9 cellular contexts compared by ENCODE assay signal in the genomic region with DNA sequence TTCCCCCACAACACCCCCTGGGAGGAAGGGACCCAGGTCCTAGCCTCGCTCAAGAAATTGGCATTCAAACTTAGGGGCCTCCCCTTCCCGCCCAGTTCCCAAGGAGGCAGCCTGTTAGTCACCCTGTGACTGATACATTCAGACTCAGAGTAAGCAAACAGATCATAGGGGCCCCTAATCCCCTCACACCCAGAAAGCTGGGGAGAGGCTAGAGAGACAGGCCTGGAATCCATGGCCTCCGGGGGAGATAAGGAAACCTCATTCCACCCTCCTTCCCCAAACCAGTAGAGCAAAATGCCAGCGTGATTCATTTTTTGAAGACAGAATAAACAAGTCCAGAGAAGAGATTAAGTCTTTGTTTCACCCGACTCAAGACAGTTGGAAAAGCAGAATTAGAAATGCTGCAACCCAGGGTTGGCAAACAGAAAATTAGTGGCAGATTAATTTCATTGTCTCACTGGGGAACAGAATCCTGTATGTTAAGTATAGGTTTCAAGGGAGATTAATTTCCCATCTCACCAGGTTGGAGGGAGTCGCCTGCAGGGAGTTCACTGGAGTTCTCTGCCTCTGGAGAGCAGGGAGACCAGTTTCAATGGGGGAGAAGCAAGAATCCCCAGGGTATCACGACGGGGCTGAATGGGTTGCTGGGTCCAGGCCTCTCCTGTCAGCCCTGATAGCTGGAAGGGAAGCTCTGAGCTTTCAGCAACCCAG.
A peak's percentile ranks its signal among the peaks of the same experiment; 100 is the strongest.
DNase-seq lines count a peak whose midpoint lies in the region; ATAC-seq, FAIRE-seq and TF ChIP-seq lines count a peak whose summit lies in the region.
"Had no signal": no experiment of that assay in that cellular context is flagged by ENCODE, and none has a peak within 500 bp of the region (broad histone marks: within the 10 kb centered on the region; RNA-seq: fewer than 3 reads in every experiment).

No MANE protein-coding gene starts in this region.

- no peak overlapping the region for H3K27ac Mint-ChIP-seq in activated T-helper 2 cell treated with anti-CD3 and anti-CD28 coated beads, Interferon-gamma antibody, Interleukin-2, Interleukin-4, amounts not matched to agents 10 μg/mL and 5 μg/mL and 100 μg/mL, durations not matched to agents 14 hours and 24 hours and 36 hours

- H3K27me3 Mint-ChIP-seq in activated T-helper 2 cell treated with anti-CD3 and anti-CD28 coated beads, Interferon-gamma antibody, Interleukin-2, Interleukin-4, amounts not matched to agents 10 μg/mL and 5 μg/mL and 100 μg/mL, durations not matched to agents 14 hours and 24 hours and 36 hours (ENCODE audit: low read depth) = peaks cover 47% of the 10 kb centered on the region

- no peaks in the 10 kb centered on the region for H3K36me3 Mint-ChIP-seq in activated T-helper 2 cell treated with anti-CD3 and anti-CD28 coated beads, Interferon-gamma antibody, Interleukin-2, Interleukin-4, amounts not matched to agents 10 μg/mL and 5 μg/mL and 100 μg/mL, durations not matched to agents 14 hours and 24 hours and 36 hours (ENCODE audit: low read depth)

- DNase-seq in stimulated activated CD4-positive, alpha-beta T cell treated with anti-CD3 and anti-CD28 coated beads, Interleukin-1b, Interleukin-23, amount 100 ng/mL, for 48 hours = peak; percentile 68
- DNase-seq in stimulated activated CD4-positive, alpha-beta T cell treated with anti-CD3 and anti-CD28 coated beads, Interleukin-12 subunit alpha, Interleukin-12 subunit beta, amount 100 ng/mL, for 4 hours = no peak
- DNase-seq in SJSA1 (ENCODE audit: low read depth in 1 of 2, low spot score in 2 of 2) (peak; percentile 95 to 96), fibroblast of pulmonary artery (ENCODE audit: low read depth) (peak; percentile 83), urothelium cell line (ENCODE audit: low spot score) (peak; percentile 84)
- no peak for DNase-seq in effector CD4-positive, alpha-beta T cell
- DNase-seq in activated T-helper 2 cell treated with anti-CD3 and anti-CD28 coated beads, Interferon-gamma antibody, Interleukin-2, Interleukin-4, amounts not matched to agents 10 μg/mL and 5 μg/mL and 100 μg/mL, durations not matched to agents 14 hours and 24 hours and 36 hours (ENCODE audit: low spot score) = no peak

- no peak for ATAC-seq in GM18861 (IDR thresholded peaks at IDR 0.05; ENCODE audit: unreplicated experiment)

- no peak overlapping the region for H3K4me3 ChIP-seq in SJSA1
- no peak overlapping the region for H3K4me3 ChIP-seq in fibroblast of pulmonary artery (replicated peaks; ENCODE audit: low read depth, low read length)
- H3K4me3 ChIP-seq: SK-N-MC had no signal

- H3K36me3 ChIP-seq in SJSA1 = no peaks in the 10 kb centered on the region

- peaks cover 56% of the 10 kb centered on the region for H3K4me1 ChIP-seq in SJSA1 (replicated peaks)

- H3K4me1 Mint-ChIP-seq in activated T-helper 2 cell treated with anti-CD3 and anti-CD28 coated beads, Interferon-gamma antibody, Interleukin-2, Interleukin-4, amounts not matched to agents 10 μg/mL and 5 μg/mL and 100 μg/mL, durations not matched to agents 14 hours and 24 hours and 36 hours (ENCODE audit: low read depth) = peaks cover 59% of the 10 kb centered on the region

- no peak overlapping the region for H3K4me3 Mint-ChIP-seq in activated T-helper 2 cell treated with anti-CD3 and anti-CD28 coated beads, Interferon-gamma antibody, Interleukin-2, Interleukin-4, amounts not matched to agents 10 μg/mL and 5 μg/mL and 100 μg/mL, durations not matched to agents 14 hours and 24 hours and 36 hours (ENCODE audit: low read depth)

- no peak for FAIRE-seq in urothelium cell line (lab: Jason Lieb, UNC)

- H3K9me3 ChIP-seq in SJSA1 (replicated peaks) = no peaks in the 10 kb centered on the region

- intact Hi-C loops in activated T-helper 2 cell treated with anti-CD3 and anti-CD28 coated beads, Interferon-gamma antibody, Interleukin-2, Interleukin-4, amounts not matched to agents 10 μg/mL and 5 μg/mL and 100 μg/mL, durations not matched to agents 14 hours and 24 hours and 36 hours (cut with micrococcal nuclease) = loop anchor here (1.0 to 10.0 kb wide), 2 partner anchors 9 to 1170 kb away; no protein-coding TSS in a partner anchor

- peak overlapping the region; percentile 83 for H3K27ac ChIP-seq in SJSA1
- H3K27ac ChIP-seq: SK-N-MC had no signal

- TF ChIP-seq CTCF in fibroblast of pulmonary artery (IDR thresholded peaks at IDR 0.05; ENCODE audit: low read length, missing control alignments) = no peak

- no peaks in the 10 kb centered on the region for H3K27me3 ChIP-seq in SJSA1 (replicated peaks)

- H3K9me3 Mint-ChIP-seq in activated T-helper 2 cell treated with anti-CD3 and anti-CD28 coated beads, Interferon-gamma antibody, Interleukin-2, Interleukin-4, amounts not matched to agents 10 μg/mL and 5 μg/mL and 100 μg/mL, durations not matched to agents 14 hours and 24 hours and 36 hours = no peaks in the 10 kb centered on the region

Comparison
In these comparisons a context has a peak if more than half of its experiments do, and no peak if none do; other contexts are left out.
1. DNase-seq: peak in stimulated activated CD4-positive, alpha-beta T cell treated with anti-CD3 and anti-CD28 coated beads, Interleukin-1b, Interleukin-23, amount 100 ng/mL, for 48 hours (single experiment), SJSA1 (2 of 2), fibroblast of pulmonary artery (single experiment) and urothelium cell line (single experiment); none in stimulated activated CD4-positive, alpha-beta T cell treated with anti-CD3 and anti-CD28 coated beads, Interleukin-12 subunit alpha, Interleukin-12 subunit beta, amount 100 ng/mL, for 4 hours (single experiment), effector CD4-positive, alpha-beta T cell (single experiment) and activated T-helper 2 cell treated with anti-CD3 and anti-CD28 coated beads, Interferon-gamma antibody, Interleukin-2, Interleukin-4, amounts not matched to agents 10 μg/mL and 5 μg/mL and 100 μg/mL, durations not matched to agents 14 hours and 24 hours and 36 hours (single experiment).